Comparison of ENCODE assay signal across 23 cellular contexts in the genomic region with DNA sequence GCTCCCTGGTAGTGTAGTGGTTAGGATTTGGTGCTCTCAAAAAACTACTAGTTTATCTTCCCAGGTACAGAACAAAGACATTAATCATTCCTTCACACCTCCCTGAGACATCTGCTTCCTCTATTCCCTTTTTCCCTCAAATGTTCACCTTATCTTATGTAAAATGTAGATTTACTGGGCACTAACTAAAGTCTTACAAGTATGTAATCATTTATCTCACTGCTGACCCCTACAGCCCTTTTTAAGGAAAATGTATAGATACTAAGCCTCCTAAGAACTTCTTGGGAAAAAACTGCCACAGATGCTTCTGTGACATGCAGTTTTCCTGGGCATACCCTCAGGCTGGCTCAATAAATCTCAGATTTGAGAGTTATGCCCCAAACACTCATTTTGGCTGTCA.
"Had no signal": no experiment of that assay in that cellular context is flagged by ENCODE, and none has a peak within 500 bp of the region (broad histone marks: within the 10 kb centered on the region; RNA-seq: fewer than 3 reads in every experiment).

No MANE protein-coding gene starts in this region.

- H3K36me3 ChIP-seq: ascending aorta, breast epithelium, gastrocnemius medialis, heart right ventricle, lower lobe of right lung, neutrophil, right atrium auricular region, tibial artery, uterus had no signal

- ATAC-seq: effector memory CD8-positive, alpha-beta T cell; gastrocnemius medialis; heart right ventricle; left colon; lower lobe of right lung; stimulated activated naive B cell treated with anti-CD40 and anti-IgM and Interleukin-4, amounts not matched to agents 10 μg/mL and 1 μg/mL and 100 μg/mL, for 72 hours had no signal

- H3K27me3 ChIP-seq: ascending aorta, breast epithelium, gastrocnemius medialis, heart right ventricle, neutrophil, right atrium auricular region, tibial artery, uterus had no signal

- FAIRE-seq: islet of Langerhans had no signal

- H3K27ac ChIP-seq: ascending aorta, breast epithelium, gastrocnemius medialis, heart right ventricle, lower lobe of right lung, neutrophil, tibial artery, uterus had no signal

- DNase-seq: activated CD4-positive, alpha-beta T cell treated with anti-CD3 and anti-CD28 coated beads for 1 hour; activated CD4-positive, alpha-beta T cell treated with anti-CD3 and anti-CD28 coated beads, Interleukin-2, amount 50 U/mL, for 4 hours; activated naive CD4-positive, alpha-beta T cell treated with Interleukin-2 at 50 U/mL for 16 hours; activated T-cell treated with anti-CD3 and anti-CD28 coated beads for 4 hours; cerebellar nuclear complex; effector memory CD8-positive, alpha-beta T cell; gastrocnemius medialis; heart right ventricle; left colon; lower lobe of right lung; midbrain; naive B cell; posterior cingulate gyrus; stimulated activated CD4-positive, alpha-beta T cell treated with anti-CD3 and anti-CD28 coated beads, Interleukin-2, amount 100 ng/mL, for 48 hours; stimulated activated naive B cell treated with anti-CD40 and anti-IgM and Interleukin-4, amounts not matched to agents 10 μg/mL and 1 μg/mL and 100 μg/mL, for 72 hours; T-helper 9 cell; tibial artery; uterus had no signal

- H3K4me3 ChIP-seq: ascending aorta, breast epithelium, gastrocnemius medialis, heart right ventricle, lower lobe of right lung, right atrium auricular region, tibial artery, uterus had no signal

- H3K9me3 ChIP-seq: ascending aorta, breast epithelium, gastrocnemius medialis, heart right ventricle, lower lobe of right lung, neutrophil, right atrium auricular region, tibial artery, uterus had no signal

- H3K4me1 ChIP-seq: ascending aorta, breast epithelium, gastrocnemius medialis, heart right ventricle, lower lobe of right lung, uterus had no signal
